9 cellular contexts compared by ENCODE assay signal in genomic region chr17:77145209-77145608, GRCh38. TPM values are rescaled to one million over a fixed set of nuclear protein-coding genes. Genes with fewer than 3 reads are reported as not detected.
A peak's percentile ranks its signal among the peaks of the same experiment; 100 is the strongest.
DNase-seq lines count a peak whose midpoint lies in the region; ATAC-seq and TF ChIP-seq lines count a peak whose summit lies in the region.
"Had no signal": no experiment of that assay in that cellular context is flagged by ENCODE, and none has a peak within 500 bp of the region (broad histone marks: within the 10 kb centered on the region; RNA-seq: fewer than 3 reads in every experiment).

No MANE protein-coding gene starts in this region.

- peak overlapping the region; percentile 16 for H3K27ac ChIP-seq in CD4-positive, CD25-positive, alpha-beta regulatory T cell (ENCODE audit: insufficient read depth, low read length, poor library complexity, severe bottlenecking)
- H3K27ac ChIP-seq in coronary artery (peak overlapping the region; percentile 78 to 90), neural progenitor cell (no peak overlapping the region)

- H3F3A ChIP-seq in neural progenitor cell (ENCODE audit: low read depth) = peaks cover 13% of the 10 kb centered on the region

- H3K27me3 ChIP-seq in CD4-positive, CD25-positive, alpha-beta regulatory T cell (ENCODE audit: control insufficient read depth, insufficient read depth, low read length) = no peaks in the 10 kb centered on the region
- no peaks in the 10 kb centered on the region for H3K27me3 ChIP-seq in neural progenitor cell

- H3K4me1 ChIP-seq in CD4-positive, CD25-positive, alpha-beta regulatory T cell (ENCODE audit: control insufficient read depth, insufficient read depth, low read length, poor library complexity, severe bottlenecking) = peaks cover 53% of the 10 kb centered on the region
- peaks cover 24% of the 10 kb centered on the region for H3K4me1 ChIP-seq in neural progenitor cell

- H2AFZ ChIP-seq in neural progenitor cell (replicated peaks) = no peak overlapping the region

- H3K4me3 Mint-ChIP-seq in CD4-positive, CD25-positive, alpha-beta regulatory T cell = peak overlapping the region in 3 of 4 donors; percentile 5 to 85 (median 35)
- H3K4me3 Mint-ChIP-seq in neural progenitor cell = peak overlapping the region; percentile 5

- peaks cover 70% of the 10 kb centered on the region for H4K20me1 ChIP-seq in neural progenitor cell (ENCODE audit: low read depth)

- peak overlapping the region; percentile 37 for H3K4me3 ChIP-seq in CD4-positive, CD25-positive, alpha-beta regulatory T cell (ENCODE audit: low read depth, low read length)
- H3K4me3 ChIP-seq in coronary artery (peak overlapping the region; percentile 59), neural progenitor cell (no peak overlapping the region)

- H3K79me2 ChIP-seq in neural progenitor cell (ENCODE audit: low read depth) = peaks cover 61% of the 10 kb centered on the region

- TF ChIP-seq CTCF in coronary artery (IDR thresholded peaks at IDR 0.05) (no peak), neural progenitor cell (IDR thresholded peaks at IDR 0.05) (no peak), GM20000 (IDR thresholded peaks at IDR 0.05; ENCODE audit: extremely low read depth, missing control alignments) (no peak)

- peak overlapping the region; percentile 5 to 60 (median 49) for H3K27ac Mint-ChIP-seq in CD4-positive, CD25-positive, alpha-beta regulatory T cell
- H3K27ac Mint-ChIP-seq in neural progenitor cell = peak overlapping the region; percentile 61

- H3K27me3 Mint-ChIP-seq in CD4-positive, CD25-positive, alpha-beta regulatory T cell = peaks cover 4% of the 10 kb centered on the region
- H3K27me3 Mint-ChIP-seq in neural progenitor cell (ENCODE audit: insufficient read depth, low read depth) = no peaks in the 10 kb centered on the region

- peaks cover 42% of the 10 kb centered on the region for H3K36me3 Mint-ChIP-seq in CD4-positive, CD25-positive, alpha-beta regulatory T cell
- H3K36me3 Mint-ChIP-seq in neural progenitor cell = peaks cover 20% of the 10 kb centered on the region

- H3K9ac ChIP-seq in neural progenitor cell = no peak overlapping the region

- peaks cover 0 to 1% (median 0%) of the 10 kb centered on the region in 7 donors for H3K9me3 Mint-ChIP-seq in CD4-positive, CD25-positive, alpha-beta regulatory T cell
- H3K9me3 Mint-ChIP-seq in neural progenitor cell = no peaks in the 10 kb centered on the region

- H3K36me3 ChIP-seq in CD4-positive, CD25-positive, alpha-beta regulatory T cell (ENCODE audit: control insufficient read depth, insufficient read depth, low read length) = peaks cover 59% of the 10 kb centered on the region
- no peaks in the 10 kb centered on the region for H3K36me3 ChIP-seq in neural progenitor cell

- H3K4me2 ChIP-seq in neural progenitor cell = no peak overlapping the region

- no peak for ATAC-seq in CD4-positive, CD25-positive, alpha-beta regulatory T cell (ENCODE audit: low read depth in 2 of 2)

- no peaks in the 10 kb centered on the region for H3K9me3 ChIP-seq in CD4-positive, CD25-positive, alpha-beta regulatory T cell (ENCODE audit: control insufficient read depth in 2 of 2, low read length in 2 of 2)
- H3K9me3 ChIP-seq in neural progenitor cell (ENCODE audit: low read depth) = no peaks in the 10 kb centered on the region

- no peak for DNase-seq in CD4-positive, CD25-positive, alpha-beta regulatory T cell
- peak; percentile 80 to 84 for DNase-seq in NCI-H526 (lab: John Stamatoyannopoulos, UW)
- no peak for DNase-seq in coronary artery (ENCODE audit: low spot score)
- no peak for DNase-seq in neural progenitor cell (ENCODE audit: low spot score)
- DNase-seq in NCI-H187 treated with DMSO at 0.1 percent for 48 hours (lab: John Stamatoyannopoulos, UW) = no peak
- DNase-seq in NCI-H1930 (lab: John Stamatoyannopoulos, UW) = no peak
- DNase-seq in GM20000 (ENCODE audit: low spot score) = no peak
- no peak for DNase-seq in stimulated activated CD4-positive, alpha-beta T cell treated with anti-CD3 and anti-CD28 coated beads, Interleukin-1b, Interleukin-23, amount 100 ng/mL, for 48 hours
- DNase-seq: DND-41 had no signal

- peaks cover 43 to 81% (median 55%) of the 10 kb centered on the region in 4 donors for H3K4me1 Mint-ChIP-seq in CD4-positive, CD25-positive, alpha-beta regulatory T cell
- peaks cover 47% of the 10 kb centered on the region for H3K4me1 Mint-ChIP-seq in neural progenitor cell

RNA-seq across cellular contexts. Expression of gene SEC14L1, which starts 4.4 kb away (rescaled TPM):
- total RNA-seq in CD4-positive, CD25-positive, alpha-beta regulatory T cell = 143 TPM
- polyA plus RNA-seq in CD4-positive, CD25-positive, alpha-beta regulatory T cell = 10 to 100 TPM; 13.2 to 20.8 (median 20.2) TPM
- 60.6 and 75.0 TPM in 2 replicates for total RNA-seq in neural progenitor cell (ENCODE audit: low replicate concordance)

Comparison
In these comparisons a context has a peak if more than half of its experiments do, and no peak if none do; other contexts are left out.
1. DNase-seq: peak in NCI-H526 (2 of 2); none in CD4-positive, CD25-positive, alpha-beta regulatory T cell (0 of 3), coronary artery (single experiment), neural progenitor cell (single experiment), NCI-H187 treated with DMSO at 0.1 percent for 48 hours (single experiment), NCI-H1930 (0 of 2), GM20000 (single experiment) and stimulated activated CD4-positive, alpha-beta T cell treated with anti-CD3 and anti-CD28 coated beads, Interleukin-1b, Interleukin-23, amount 100 ng/mL, for 48 hours (single experiment).